In genomic region chr18:3012306-3012919, GRCh38 we compare ENCODE assay signal across 1 cellular context.
TF ChIP-seq lines count a peak whose summit lies in the region.

No MANE protein-coding gene starts in this region.

TF ChIP-seq in HEK293, 187 proteins besides CTCF, POLR2A, EP300 and RAD21 (continued from another document and continues in another):
- no peak for TF ChIP-seq TSHZ1 (tag by site-specific recombination; IDR thresholded peaks at IDR 0.05; ENCODE audit: borderline replicate concordance)
- no peak for TF ChIP-seq ZNF791 (tag by site-specific recombination; IDR thresholded peaks at IDR 0.05)
- peak; percentile 37; the same call in 1 of the 2 replicates for TF ChIP-seq KLF1 (tag by site-specific recombination; IDR thresholded peaks at IDR 0.05)
- no peak for TF ChIP-seq ZNF274 (IDR thresholded peaks at IDR 0.05; ENCODE audit: low read length)
- no peak for TF ChIP-seq ZNF274 (tag by site-specific recombination; IDR thresholded peaks at IDR 0.05; ENCODE audit: borderline replicate concordance)
- no peak for TF ChIP-seq ZNF169 (tag by site-specific recombination; IDR thresholded peaks at IDR 0.05)
- TF ChIP-seq ZNF248 (tag by site-specific recombination; IDR thresholded peaks at IDR 0.05) = no peak
- no peak for TF ChIP-seq ZNF311 (tag by site-specific recombination; IDR thresholded peaks at IDR 0.05; ENCODE audit: borderline replicate concordance)
- peak; percentile 75 for TF ChIP-seq ZNF335 (tag by site-specific recombination; conservative IDR thresholded peaks at IDR 0.05)
- peak; percentile 31; the same call in 1 of the 2 replicates for TF ChIP-seq KLF8 (tag by site-specific recombination; IDR thresholded peaks at IDR 0.05)
- TF ChIP-seq ZNF645 (tag by site-specific recombination; IDR thresholded peaks at IDR 0.05) = no peak
- TF ChIP-seq SETDB1 (IDR thresholded peaks at IDR 0.05; ENCODE audit: insufficient read length, low read length) = no peak
- TF ChIP-seq YY2 (tag by site-specific recombination; IDR thresholded peaks at IDR 0.05) = no peak
- TF ChIP-seq ZNF223 (tag by site-specific recombination; IDR thresholded peaks at IDR 0.05) = no peak
- TF ChIP-seq, protein P1, sequence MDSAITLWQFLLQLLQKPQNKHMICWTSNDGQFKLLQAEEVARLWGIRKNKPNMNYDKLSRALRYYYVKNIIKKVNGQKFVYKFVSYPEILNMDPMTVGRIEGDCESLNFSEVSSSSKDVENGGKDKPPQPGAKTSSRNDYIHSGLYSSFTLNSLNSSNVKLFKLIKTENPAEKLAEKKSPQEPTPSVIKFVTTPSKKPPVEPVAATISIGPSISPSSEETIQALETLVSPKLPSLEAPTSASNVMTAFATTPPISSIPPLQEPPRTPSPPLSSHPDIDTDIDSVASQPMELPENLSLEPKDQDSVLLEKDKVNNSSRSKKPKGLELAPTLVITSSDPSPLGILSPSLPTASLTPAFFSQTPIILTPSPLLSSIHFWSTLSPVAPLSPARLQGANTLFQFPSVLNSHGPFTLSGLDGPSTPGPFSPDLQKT (IDR thresholded peaks at IDR 0.05; ENCODE audit: borderline replicate concordance, low read depth, low read length) = no peak
- TF ChIP-seq, protein P2, sequence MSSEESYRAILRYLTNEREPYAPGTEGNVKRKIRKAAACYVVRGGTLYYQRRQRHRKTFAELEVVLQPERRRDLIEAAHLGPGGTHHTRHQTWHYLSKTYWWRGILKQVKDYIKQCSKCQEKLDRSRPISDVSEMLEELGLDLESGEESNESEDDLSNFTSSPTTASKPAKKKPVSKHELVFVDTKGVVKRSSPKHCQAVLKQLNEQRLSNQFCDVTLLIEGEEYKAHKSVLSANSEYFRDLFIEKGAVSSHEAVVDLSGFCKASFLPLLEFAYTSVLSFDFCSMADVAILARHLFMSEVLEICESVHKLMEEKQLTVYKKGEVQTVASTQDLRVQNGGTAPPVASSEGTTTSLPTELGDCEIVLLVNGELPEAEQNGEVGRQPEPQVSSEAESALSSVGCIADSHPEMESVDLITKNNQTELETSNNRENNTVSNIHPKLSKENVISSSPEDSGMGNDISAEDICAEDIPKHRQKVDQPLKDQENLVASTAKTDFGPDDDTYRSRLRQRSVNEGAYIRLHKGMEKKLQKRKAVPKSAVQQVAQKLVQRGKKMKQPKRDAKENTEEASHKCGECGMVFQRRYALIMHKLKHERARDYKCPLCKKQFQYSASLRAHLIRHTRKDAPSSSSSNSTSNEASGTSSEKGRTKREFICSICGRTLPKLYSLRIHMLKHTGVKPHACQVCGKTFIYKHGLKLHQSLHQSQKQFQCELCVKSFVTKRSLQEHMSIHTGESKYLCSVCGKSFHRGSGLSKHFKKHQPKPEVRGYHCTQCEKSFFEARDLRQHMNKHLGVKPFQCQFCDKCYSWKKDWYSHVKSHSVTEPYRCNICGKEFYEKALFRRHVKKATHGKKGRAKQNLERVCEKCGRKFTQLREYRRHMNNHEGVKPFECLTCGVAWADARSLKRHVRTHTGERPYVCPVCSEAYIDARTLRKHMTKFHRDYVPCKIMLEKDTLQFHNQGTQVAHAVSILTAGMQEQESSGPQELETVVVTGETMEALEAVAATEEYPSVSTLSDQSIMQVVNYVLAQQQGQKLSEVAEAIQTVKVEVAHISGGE (tag by site-specific recombination; conservative IDR thresholded peaks at IDR 0.05; ENCODE audit: low read depth) = 0 out of 2 replicates have a peak, but pooled peaks have one; percentile 24
- TF ChIP-seq ZNF600 (tag by site-specific recombination; IDR thresholded peaks at IDR 0.05) = no peak
- TF ChIP-seq ZNF140 (tag by site-specific recombination; IDR thresholded peaks at IDR 0.05) = no peak
- no peak for TF ChIP-seq ZNF114 (tag by site-specific recombination; IDR thresholded peaks at IDR 0.05)
- TF ChIP-seq WT1 (tag by site-specific recombination; IDR thresholded peaks at IDR 0.05) = no peak
- no peak for TF ChIP-seq ZNF654 (tag by site-specific recombination; IDR thresholded peaks at IDR 0.05; ENCODE audit: low read depth)
- TF ChIP-seq ZNF629 (tag by site-specific recombination; IDR thresholded peaks at IDR 0.05) = no peak
- no peak for TF ChIP-seq ZNF621 (tag by site-specific recombination; IDR thresholded peaks at IDR 0.05)
- no peak for TF ChIP-seq ZNF747 (tag by site-specific recombination; IDR thresholded peaks at IDR 0.05)
- no peak for TF ChIP-seq ZNF830 (tag by site-specific recombination; IDR thresholded peaks at IDR 0.05; ENCODE audit: low read depth)
- TF ChIP-seq, protein P3, sequence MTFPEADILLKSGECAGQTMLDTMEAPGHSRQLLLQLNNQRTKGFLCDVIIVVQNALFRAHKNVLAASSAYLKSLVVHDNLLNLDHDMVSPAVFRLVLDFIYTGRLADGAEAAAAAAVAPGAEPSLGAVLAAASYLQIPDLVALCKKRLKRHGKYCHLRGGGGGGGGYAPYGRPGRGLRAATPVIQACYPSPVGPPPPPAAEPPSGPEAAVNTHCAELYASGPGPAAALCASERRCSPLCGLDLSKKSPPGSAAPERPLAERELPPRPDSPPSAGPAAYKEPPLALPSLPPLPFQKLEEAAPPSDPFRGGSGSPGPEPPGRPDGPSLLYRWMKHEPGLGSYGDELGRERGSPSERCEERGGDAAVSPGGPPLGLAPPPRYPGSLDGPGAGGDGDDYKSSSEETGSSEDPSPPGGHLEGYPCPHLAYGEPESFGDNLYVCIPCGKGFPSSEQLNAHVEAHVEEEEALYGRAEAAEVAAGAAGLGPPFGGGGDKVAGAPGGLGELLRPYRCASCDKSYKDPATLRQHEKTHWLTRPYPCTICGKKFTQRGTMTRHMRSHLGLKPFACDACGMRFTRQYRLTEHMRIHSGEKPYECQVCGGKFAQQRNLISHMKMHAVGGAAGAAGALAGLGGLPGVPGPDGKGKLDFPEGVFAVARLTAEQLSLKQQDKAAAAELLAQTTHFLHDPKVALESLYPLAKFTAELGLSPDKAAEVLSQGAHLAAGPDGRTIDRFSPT (tag by site-specific recombination; IDR thresholded peaks at IDR 0.05) = no peak
- no peak for TF ChIP-seq ZNF707 (tag by site-specific recombination; IDR thresholded peaks at IDR 0.05)
- peak; percentile 77 for TF ChIP-seq EGR2 (tag by site-specific recombination; IDR thresholded peaks at IDR 0.05; ENCODE audit: low read depth)
- TF ChIP-seq ZNF449 (tag by site-specific recombination; IDR thresholded peaks at IDR 0.05) = no peak
- no peak for TF ChIP-seq ZNF423 (tag by site-specific recombination; IDR thresholded peaks at IDR 0.05)
- TF ChIP-seq ZNF2 (tag by site-specific recombination; IDR thresholded peaks at IDR 0.05) = peak; percentile 17; the same call in 1 of the 2 replicates
- TF ChIP-seq PRDM10 (tag by site-specific recombination; IDR thresholded peaks at IDR 0.05) = no peak
- TF ChIP-seq ZFP3 (tag by site-specific recombination; IDR thresholded peaks at IDR 0.05; ENCODE audit: low read depth) = no peak
- no peak for TF ChIP-seq ZNF518A (tag by site-specific recombination; conservative IDR thresholded peaks at IDR 0.05; ENCODE audit: low read depth)
